In the genomic region with DNA sequence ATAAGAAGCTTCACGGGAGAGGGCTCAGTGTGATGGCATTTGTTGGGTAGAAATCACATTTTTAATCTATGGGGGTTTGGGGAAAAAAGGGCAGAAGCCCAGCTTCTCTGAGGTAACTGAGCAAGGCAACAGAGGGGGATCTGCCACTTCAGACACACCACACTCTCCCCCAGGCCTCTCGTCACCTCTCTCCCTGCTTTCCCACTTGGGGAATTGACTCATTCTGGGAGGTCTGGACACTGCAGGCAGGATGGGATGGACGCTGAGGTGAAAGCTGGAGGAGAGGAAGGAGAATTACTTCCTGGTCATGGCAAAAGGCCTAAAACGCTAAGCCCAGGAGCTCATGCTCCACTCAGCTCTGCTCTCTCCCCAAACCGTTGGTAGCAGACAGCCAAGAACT, we compare ENCODE assay signal across 9 cellular contexts. TPM values are rescaled to one million over a fixed set of nuclear protein-coding genes. Genes with fewer than 3 reads are reported as not detected.
DNase-seq lines count a peak whose midpoint lies in the region; ATAC-seq, FAIRE-seq and TF ChIP-seq lines count a peak whose summit lies in the region.
"Had no signal": no experiment of that assay in that cellular context is flagged by ENCODE, and none has a peak within 500 bp of the region (broad histone marks: within the 10 kb centered on the region; RNA-seq: fewer than 3 reads in every experiment).

No MANE protein-coding gene starts in this region.

- no peaks in the 10 kb centered on the region for H3K79me2 ChIP-seq in osteoblast (ENCODE audit: insufficient read depth, low read length)

- peaks cover 11% of the 10 kb centered on the region for H3K27me3 Mint-ChIP-seq in endothelial cell (ENCODE audit: unreplicated experiment)

- H3K4me1 Mint-ChIP-seq in endothelial cell (ENCODE audit: unreplicated experiment) = peaks cover 28% of the 10 kb centered on the region

- H2AFZ ChIP-seq in osteoblast (ENCODE audit: low read length) = peak overlapping the region; percentile 40

- H3K4me1 ChIP-seq in RWPE2 (ENCODE audit: insufficient read depth, poor library complexity, severe bottlenecking) = peaks cover 15% of the 10 kb centered on the region
- peaks cover 15% of the 10 kb centered on the region for H3K4me1 ChIP-seq in osteoblast (ENCODE audit: insufficient read depth, low read length)

- FAIRE-seq in GM12891 (lab: Jason Lieb, UNC) = no peak

- H3K27ac ChIP-seq in RWPE2 (ENCODE audit: poor library complexity, severe bottlenecking) = peak overlapping the region; percentile 58
- no peak overlapping the region for H3K27ac ChIP-seq in osteoblast (ENCODE audit: low read depth, low read length)

- H3K4me3 Mint-ChIP-seq in endothelial cell (ENCODE audit: unreplicated experiment) = peak overlapping the region; percentile 5

- peak overlapping the region; percentile 95 for H3K27ac Mint-ChIP-seq in endothelial cell (ENCODE audit: unreplicated experiment)

- H3K9me3 ChIP-seq in RWPE2 (ENCODE audit: severe bottlenecking) (no peaks in the 10 kb centered on the region), osteoblast (ENCODE audit: low read depth, low read length) (no peaks in the 10 kb centered on the region)

- ATAC-seq in RWPE2 (ENCODE audit: low read depth) = no peak

- H3K27me3 ChIP-seq in RWPE2 (ENCODE audit: insufficient read depth, poor library complexity, severe bottlenecking) = no peaks in the 10 kb centered on the region
- peaks cover 3% of the 10 kb centered on the region for H3K27me3 ChIP-seq in osteoblast (ENCODE audit: insufficient read depth, low read length)

- H3K36me3 ChIP-seq in RWPE2 (ENCODE audit: low read depth) = peaks cover 47% of the 10 kb centered on the region
- H3K36me3 ChIP-seq in osteoblast (ENCODE audit: insufficient read depth, low read length) = no peaks in the 10 kb centered on the region

- no peak for TF ChIP-seq POLR2A in GM12891 (IDR thresholded peaks at IDR 0.05; ENCODE audit: low read depth, low read length)

- no peaks in the 10 kb centered on the region for H4K20me1 ChIP-seq in osteoblast (ENCODE audit: insufficient read depth, low read length)

- peaks cover 24% of the 10 kb centered on the region for H3K36me3 Mint-ChIP-seq in endothelial cell (ENCODE audit: low read depth, unreplicated experiment)

- no peak overlapping the region for H3K4me2 ChIP-seq in osteoblast (ENCODE audit: insufficient read depth, low read length)

- TF ChIP-seq CTCF in RWPE2 (IDR thresholded peaks at IDR 0.05; ENCODE audit: poor library complexity, severe bottlenecking) (no peak), endothelial cell (IDR thresholded peaks at IDR 0.05; ENCODE audit: unreplicated experiment) (no peak), osteoblast (IDR thresholded peaks at IDR 0.05; ENCODE audit: extremely low read depth, low read depth, low read length) (no peak)

- DNase-seq in EH (ENCODE audit: low read depth) = peak; percentile 22
- no peak for DNase-seq in RWPE2 (ENCODE audit: low spot score)
- DNase-seq in endothelial cell (ENCODE audit: low spot score) = no peak
- peak; percentile 81 for DNase-seq in osteoblast (ENCODE audit: insufficient read length, low spot score, missing footprints)
- no peak for DNase-seq in Kasumi-1 (lab: John Stamatoyannopoulos, UW)
- DNase-seq in GM12891 (ENCODE audit: insufficient read length, low spot score) = no peak
- DNase-seq in NCI-H226 = no peak
- no peak for DNase-seq in effector CD8-positive, alpha-beta T cell (lab: John Stamatoyannopoulos, UW)
- DNase-seq: NCI-H2029 had no signal

- H3K4me3 ChIP-seq in RWPE2 (ENCODE audit: severe bottlenecking) (no peak overlapping the region), osteoblast (ENCODE audit: insufficient read depth, low read length) (no peak overlapping the region)

- no peaks in the 10 kb centered on the region for H3K9me3 Mint-ChIP-seq in endothelial cell (ENCODE audit: unreplicated experiment)

TF ChIP-seq in GM12891, 5 proteins besides CTCF, POLR2A, EP300 and RAD21:
- TF ChIP-seq POU2F2 (IDR thresholded peaks at IDR 0.05; ENCODE audit: low read depth, low read length) = no peak
- TF ChIP-seq POLR2AphosphoS5 (IDR thresholded peaks at IDR 0.05; ENCODE audit: low read depth, low read length) = no peak
- TF ChIP-seq TAF1 (IDR thresholded peaks at IDR 0.05; ENCODE audit: low read depth, low read length) = no peak
- TF ChIP-seq PAX5 (IDR thresholded peaks at IDR 0.05; ENCODE audit: insufficient read depth, low read length, severe bottlenecking) = no peak
- no peak for TF ChIP-seq SPI1 (IDR thresholded peaks at IDR 0.05; ENCODE audit: low read depth, low read length)

RNA-seq across cellular contexts. Expression of gene MYO5C, which starts 33.2 kb away (rescaled TPM):
- total RNA-seq in endothelial cell (ENCODE audit: unreplicated experiment) = 22.9 TPM
- total RNA-seq in osteoblast = under 0.01 TPM in 2 replicates
- 0.56 TPM for polyA plus RNA-seq in GM12891 (2012; ENCODE audit: low read depth, missing spikeins)

Comparison
In these comparisons a context has a peak if more than half of its experiments do, and no peak if none do; other contexts are left out.
1. DNase-seq: peak in EH (single experiment) and osteoblast (single experiment); none in RWPE2 (single experiment), endothelial cell (single experiment), Kasumi-1 (0 of 2), GM12891 (single experiment), NCI-H226 (single experiment) and effector CD8-positive, alpha-beta T cell (single experiment).
2. RNA of gene MYO5C, which starts 33.2 kb away (total RNA-seq): 22.9 TPM in endothelial cell (single experiment); under 0.01 TPM in osteoblast; every median in the first group is over 10 times any median in the second.